ENCODE assay signal across 8 cellular contexts in the genomic region with DNA sequence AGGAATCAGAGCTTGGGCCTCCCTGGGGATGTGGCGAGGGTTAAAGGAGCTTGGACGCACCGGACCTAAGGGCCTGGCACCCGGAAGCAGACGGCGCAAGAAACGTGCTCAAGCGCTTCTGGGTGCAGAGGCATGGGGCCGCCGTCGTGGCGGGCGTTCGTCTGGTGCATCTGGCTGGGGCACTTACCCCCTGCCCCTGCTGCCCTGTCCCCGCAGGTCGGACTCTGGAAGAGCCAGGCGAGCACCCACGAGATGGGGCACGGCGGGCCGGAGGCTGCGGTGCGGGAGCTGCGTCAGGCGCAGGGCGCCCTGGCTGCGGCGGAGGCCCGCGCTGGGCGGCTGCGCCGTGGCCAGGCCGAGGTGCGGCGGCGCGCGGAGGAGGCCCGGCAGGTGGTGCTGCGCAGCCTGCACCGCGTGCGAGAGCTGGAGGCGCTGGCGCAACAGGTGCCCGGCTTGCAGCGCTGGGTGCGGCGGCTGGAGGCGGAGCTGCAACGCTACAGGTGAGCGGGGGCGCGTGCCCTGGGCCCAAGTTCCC. TPM values are rescaled to one million over a fixed set of nuclear protein-coding genes. Genes with fewer than 3 reads are reported as not detected.
DNase-seq lines count a peak whose midpoint lies in the region; ATAC-seq, FAIRE-seq and TF ChIP-seq lines count a peak whose summit lies in the region.
"Had no signal": no experiment of that assay in that cellular context is flagged by ENCODE, and none has a peak within 500 bp of the region (broad histone marks: within the 10 kb centered on the region; RNA-seq: fewer than 3 reads in every experiment).

No MANE protein-coding gene starts in this region.

- peak; percentile 33 for DNase-seq in effector CD4-positive, alpha-beta T cell
- DNase-seq in pancreas (peak in 5 of 6 donors; percentile 53 to 87 (median 73)), GF-D8 (lab: John Stamatoyannopoulos, UW) (no peak), Karpas-422 (no peak)

- H3K79me2 ChIP-seq in Karpas-422 (ENCODE audit: low read length) = no peaks in the 10 kb centered on the region

- H3K9ac ChIP-seq in Karpas-422 (ENCODE audit: low read length) = no peak overlapping the region

- TF ChIP-seq CTCF in LNCAP (IDR thresholded peaks at IDR 0.05) (peak; percentile 62), VCaP (conservative IDR thresholded peaks at IDR 0.05) (peak; percentile 74), pancreas (IDR thresholded peaks at IDR 0.05) (peak in 2 of 4 donors; percentile 11)

- H2AFZ ChIP-seq in Karpas-422 (ENCODE audit: low read length) = no peak overlapping the region

- no peak overlapping the region for H3K4me2 ChIP-seq in Karpas-422 (ENCODE audit: low read depth, low read length, poor library complexity, severe bottlenecking)

- H3K4me3 ChIP-seq in pancreas (peak overlapping the region in 2 of 4 donors; percentile 30 to 33), Karpas-422 (ENCODE audit: low read length) (no peak overlapping the region)

- H3K4me1 ChIP-seq in pancreas (peaks cover 0 to 3% (median 0%) of the 10 kb centered on the region in 3 donors), Karpas-422 (ENCODE audit: low read length) (no peaks in the 10 kb centered on the region; the same call in 1 of the 2 replicates)

- no peaks in the 10 kb centered on the region for H3K9me3 ChIP-seq in pancreas
- no peaks in the 10 kb centered on the region for H3K9me3 ChIP-seq in Karpas-422 (ENCODE audit: low read length)

- H3K27ac ChIP-seq in VCaP (peak overlapping the region; percentile 89), pancreas (no peak overlapping the region), Karpas-422 (ENCODE audit: low read length) (no peak overlapping the region)

- H4K20me1 ChIP-seq in Karpas-422 (ENCODE audit: insufficient read depth, low read depth, low read length) = no peaks in the 10 kb centered on the region

- H3K27me3 ChIP-seq in pancreas (peaks cover 0 to 12% (median 2%) of the 10 kb centered on the region in 4 donors), Karpas-422 (ENCODE audit: low read length) (no peaks in the 10 kb centered on the region)

- H3K9me2 ChIP-seq in Karpas-422 (replicated peaks; ENCODE audit: insufficient read depth, low read length) = no peaks in the 10 kb centered on the region

- H3K36me3 ChIP-seq in pancreas (no peaks in the 10 kb centered on the region), Karpas-422 (ENCODE audit: insufficient read depth, low read length) (no peaks in the 10 kb centered on the region)

- no peak for FAIRE-seq in pancreas (lab: Jason Lieb, UNC)

- 7 to 8% methylated on average over 53 to 55 of the region's 55 CpGs for WGBS in pancreas, 2 donors

- intact Hi-C loops in pancreas (cut with DNase I) = no loop called here

- peak; percentile 82 to 91 (median 90) for ATAC-seq in pancreas
- ATAC-seq in HG02840 (IDR thresholded peaks at IDR 0.05; ENCODE audit: low FRiP score, unreplicated experiment) = no peak

RNA-seq across cellular contexts. Expression of a gene that starts 2.5 kb away (rescaled TPM):
- under 1 TPM; 0.56 to 0.87 (median 0.67) TPM for total RNA-seq in pancreas
- polyA plus RNA-seq in pancreas = 1 to 10 TPM; 2.2 to 6.1 TPM
- not detected in 2 replicates for total RNA-seq in Karpas-422 (2014; rRNA removed; shearing (Covaris generic); ENCODE audit: low replicate concordance)
- total RNA-seq: fibroblast of villous mesenchyme had no signal

RNA-seq across cellular contexts. Expression of a gene that starts 9.8 kb away (rescaled TPM):
- under 1 TPM; 0.37 to 0.69 (median 0.43) TPM for total RNA-seq in pancreas
- polyA plus RNA-seq in pancreas = 1 to 10 TPM in 1 of 2 donors, under 1 TPM in 1; 0.49 to 1.3 TPM
- total RNA-seq in Karpas-422 (2014; rRNA removed; shearing (Covaris generic); ENCODE audit: low replicate concordance) = not detected in 2 replicates
- total RNA-seq: fibroblast of villous mesenchyme had no signal

RNA-seq across cellular contexts. Expression of a gene that starts 56.9 kb away (rescaled TPM):
- total RNA-seq in pancreas = not detected
- polyA plus RNA-seq in pancreas = under 1 TPM in 1 of 2 donors, not detected in 1; 0.14 TPM
- not detected in 2 replicates for total RNA-seq in Karpas-422 (2014; rRNA removed; shearing (Covaris generic); ENCODE audit: low replicate concordance)
- total RNA-seq: fibroblast of villous mesenchyme had no signal

Comparison
In these comparisons a context has a peak if more than half of its experiments do, and no peak if none do; other contexts are left out.
1. DNase-seq: peak in effector CD4-positive, alpha-beta T cell (single experiment) and pancreas (5 of 6); none in GF-D8 (single experiment) and Karpas-422 (single experiment).